In genomic region chr1:36269408-36269838, GRCh38 we compare ENCODE assay signal across 1 cellular context.
TF ChIP-seq lines count a peak whose summit lies in the region.

No MANE protein-coding gene starts in this region.

TF ChIP-seq in HepG2, 621 proteins besides CTCF, POLR2A, EP300 and RAD21 (continued from another document):
- TF ChIP-seq FOXP1 (IDR thresholded peaks at IDR 0.05) (peak; percentile 54; the same call in 1 of the 2 replicates), FOXP1 (CRISPR knock-in tag; IDR thresholded peaks at IDR 0.05) (peak; percentile 80), ZNF256 (CRISPR knock-in tag; conservative IDR thresholded peaks at IDR 0.05) (no peak), TSC22D2 (CRISPR knock-in tag; IDR thresholded peaks at IDR 0.05; ENCODE audit: borderline replicate concordance) (0 out of 2 replicates have a peak, but pooled peaks have one; percentile 38), ZNF629 (CRISPR knock-in tag; conservative IDR thresholded peaks at IDR 0.05) (peak; percentile 42; the same call in 1 of the 2 replicates)
